In genomic region chr19:49338691-49339363, GRCh38 we compare ENCODE assay signal across 8 cellular contexts.
DNase-seq lines count a peak whose midpoint lies in the region; ATAC-seq lines count a peak whose summit lies in the region.

No MANE protein-coding gene starts in this region.

- H3K27ac ChIP-seq in epithelial cell of prostate (no peak overlapping the region), mucosa of rectum (ENCODE audit: low read depth in 2 of 2, low read length in 2 of 2) (peak overlapping the region; percentile 63 to 82)

- H3K36me3 ChIP-seq in mucosa of rectum (ENCODE audit: control insufficient read depth in 2 of 2, insufficient read depth in 2 of 2, low read length in 2 of 2), result peaks cover 0 to 5% of the 10 kb centered on the region in 2 donors

- H3K27me3 ChIP-seq in mucosa of rectum (ENCODE audit: control insufficient read depth in 2 of 2, insufficient read depth in 2 of 2, low read length in 2 of 2), result no peaks in the 10 kb centered on the region

- DNase-seq in ELR (ENCODE audit: low read depth) (peak; percentile 30), NCI-H748 treated with DMSO at 0.1 percent for 48 hours (lab: John Stamatoyannopoulos, UW) (peak; percentile 34), epithelial cell of prostate (ENCODE audit: low read depth, low spot score) (peak; percentile 51), NCI-H1436 treated with DMSO at 0.1 percent for 48 hours (lab: John Stamatoyannopoulos, UW) (no peak)

- peaks cover 4 to 18% of the 10 kb centered on the region in 2 donors for H3K4me1 ChIP-seq in mucosa of rectum (ENCODE audit: control insufficient read depth in 2 of 2, insufficient read depth in 2 of 2, low read length in 2 of 2)

- peak overlapping the region; percentile 51 to 68 for H3K4me3 ChIP-seq in mucosa of rectum (ENCODE audit: low read length in 2 of 2)

- no peaks in the 10 kb centered on the region for H3K9me3 ChIP-seq in mucosa of rectum (ENCODE audit: control insufficient read depth in 2 of 2, low read length in 2 of 2)

- ATAC-seq in GM21717 (IDR thresholded peaks at IDR 0.05; ENCODE audit: unreplicated experiment) (no peak), HG03460 (IDR thresholded peaks at IDR 0.05; ENCODE audit: unreplicated experiment) (no peak), GM19328 (IDR thresholded peaks at IDR 0.05; ENCODE audit: unreplicated experiment) (no peak)

- H3K9ac ChIP-seq in mucosa of rectum (ENCODE audit: low read depth in 1 of 2, low read length in 2 of 2), result peak overlapping the region in 1 of 2 donors; percentile 50
